Comparison of ENCODE assay signal across 1 cellular context in genomic region chr21:44929799-44930542, GRCh38.
A peak's percentile ranks its signal among the peaks of the same experiment; 100 is the strongest.
TF ChIP-seq lines count a peak whose summit lies in the region.

No MANE protein-coding gene starts in this region.

TF ChIP-seq in HepG2, 621 proteins besides CTCF, POLR2A, EP300 and RAD21 (continued from another document):
- TF ChIP-seq ZBTB40 (IDR thresholded peaks at IDR 0.05) (no peak), ZBTB40 (CRISPR knock-in tag; IDR thresholded peaks at IDR 0.05) (peak; percentile 86), RXRB (CRISPR knock-in tag; IDR thresholded peaks at IDR 0.05; ENCODE audit: borderline replicate concordance) (0 out of 2 replicates have a peak, but pooled peaks have one; percentile 20), ZNF556 (CRISPR knock-in tag; IDR thresholded peaks at IDR 0.05; ENCODE audit: borderline replicate concordance) (no peak)
